In the genomic region with DNA sequence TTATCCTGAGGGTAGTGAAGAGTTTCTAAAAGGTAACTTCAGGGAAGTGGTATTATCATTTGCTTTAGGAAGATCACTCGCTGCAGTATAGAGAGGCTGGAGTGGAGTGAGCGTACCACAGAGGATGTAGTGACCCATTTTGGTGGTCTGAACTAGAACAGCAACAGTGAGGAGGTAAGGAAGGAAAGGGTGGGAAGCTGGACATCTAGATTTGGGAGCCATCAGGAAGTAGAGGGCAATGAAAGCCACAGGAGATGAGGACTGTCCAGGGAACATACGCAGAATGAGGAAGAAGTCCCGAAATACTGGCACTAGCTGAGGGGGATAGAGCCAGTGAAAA, we compare ENCODE assay signal across 12 cellular contexts.
DNase-seq lines count a peak whose midpoint lies in the region; ATAC-seq, FAIRE-seq and TF ChIP-seq lines count a peak whose summit lies in the region.
"Had no signal": no experiment of that assay in that cellular context is flagged by ENCODE, and none has a peak within 500 bp of the region (broad histone marks: within the 10 kb centered on the region; RNA-seq: fewer than 3 reads in every experiment).

No MANE protein-coding gene starts in this region.

- TF ChIP-seq CTCF in mammary epithelial cell (conservative IDR thresholded peaks at IDR 0.05 in 1 of 2, IDR thresholded peaks at IDR 0.05 in 1 of 2; ENCODE audit: extremely low read depth in 1 of 2, insufficient read depth in 1 of 2, low read depth in 1 of 2, low read length in 2 of 2) (no peak), breast epithelium (IDR thresholded peaks at IDR 0.05) (no peak), GM12878 (IDR thresholded peaks at IDR 0.05 in 2 of 3, conservative IDR thresholded peaks at IDR 0.05 in 1 of 3; ENCODE audit: control insufficient read depth in 2 of 3, extremely low read depth in 1 of 3, insufficient read depth in 1 of 3, low read depth in 3 of 3, low read length in 3 of 3) (no peak), gastrocnemius medialis (IDR thresholded peaks at IDR 0.05 in 4 of 5, conservative IDR thresholded peaks at IDR 0.05 in 1 of 5) (no peak), coronary artery (IDR thresholded peaks at IDR 0.05) (no peak)

- TSS peak; percentile 82 for BruUV-seq in mammary epithelial cell (replicated peaks; lab: Mats Ljungman, UMichigan)
- no TSS peak for BruUV-seq in GM12878 (replicated peaks; lab: Mats Ljungman, UMichigan)

- no peak overlapping the region for H3K27ac Mint-ChIP-seq in activated CD4-positive, alpha-beta memory T cell treated with anti-CD3 and anti-CD28 coated beads, Interleukin-2, amount 10 ng/mL, durations not matched to agents 7 days and 5 days
- H3K27ac Mint-ChIP-seq: B cell; CD4-positive, CD25-positive, alpha-beta regulatory T cell; H9 had no signal

- RAD21 ChIA-PET in GM12878 (lab: Charles Lee; ENCODE audit: unreplicated experiment) = interaction anchor here (1.0 to 5.1 kb wide), 6 partner anchors 114 to 187 kb away, joined by 3 to 33 read pairs (median 6); a partner anchor contains a TSS

- no peak overlapping the region for H2AFZ ChIP-seq in mammary epithelial cell (ENCODE audit: low read depth, low read length)
- H2AFZ ChIP-seq in GM12878 (ENCODE audit: control insufficient read depth, low read depth, low read length) = no peak overlapping the region

- peaks cover 2% of the 10 kb centered on the region for H3K36me3 ChIP-seq in mammary epithelial cell (ENCODE audit: insufficient read depth, low read length)
- no peaks in the 10 kb centered on the region for H3K36me3 ChIP-seq in breast epithelium
- peaks cover 7 to 9% of the 10 kb centered on the region in 2 experiments for H3K36me3 ChIP-seq in GM12878 (ENCODE audit: control insufficient read depth in 2 of 2, insufficient read depth in 2 of 2, low read length in 1 of 2)
- peaks cover 0 to 34% of the 10 kb centered on the region in 2 donors for H3K36me3 ChIP-seq in gastrocnemius medialis

- in situ Hi-C loops in mammary epithelial cell (cut with MboI; ENCODE audit: low sequenced_read_pairs in 2 of 2) (loop anchor here (5.0 kb wide), 1 partner anchor 140 kb away; a partner anchor contains a TSS), GM12878 (cut with MboI) (loop anchor here (5.0 kb wide), 2 partner anchors 140 to 190 kb away; a partner anchor contains a TSS), gastrocnemius medialis (cut with MboI; ENCODE audit: low sequenced_read_pairs in 4 of 4) (loop anchor here (5.0 to 10.0 kb wide), 3 partner anchors 140 to 187 kb away; a partner anchor contains a TSS)

- SMC1A ChIA-PET in GM12878 (lab: Charles Lee; ENCODE audit: uncharacterized antibody, unreplicated experiment) = interaction anchor here (0.9 to 8.0 kb wide), 8 partner anchors 16 to 187 kb away, joined by 3 to 52 read pairs (median 6); a partner anchor contains a TSS

- no peak overlapping the region for H3K9ac ChIP-seq in mammary epithelial cell (ENCODE audit: insufficient read depth, low read length)
- H3K9ac ChIP-seq in GM12878 (ENCODE audit: control insufficient read depth, insufficient read depth, low read length) = no peak overlapping the region
- H3K9ac ChIP-seq: SK-N-SH had no signal

- H3K79me2 ChIP-seq in mammary epithelial cell (ENCODE audit: insufficient read depth, low read length) (no peaks in the 10 kb centered on the region), GM12878 (ENCODE audit: control insufficient read depth, insufficient read depth, low read length) (no peaks in the 10 kb centered on the region)

- H3K27me3 Mint-ChIP-seq in activated CD4-positive, alpha-beta memory T cell treated with anti-CD3 and anti-CD28 coated beads, Interleukin-2, amount 10 ng/mL, durations not matched to agents 7 days and 5 days = no peaks in the 10 kb centered on the region
- H3K27me3 Mint-ChIP-seq: B cell; CD4-positive, CD25-positive, alpha-beta regulatory T cell had no signal

- H3K4me3 Mint-ChIP-seq in activated CD4-positive, alpha-beta memory T cell treated with anti-CD3 and anti-CD28 coated beads, Interleukin-2, amount 10 ng/mL, durations not matched to agents 7 days and 5 days = no peak overlapping the region
- H3K4me3 Mint-ChIP-seq: B cell; CD4-positive, CD25-positive, alpha-beta regulatory T cell; H9 had no signal

- TF ChIP-seq EP300 in GM12878 (IDR thresholded peaks at IDR 0.05; ENCODE audit: borderline replicate concordance in 1 of 2, control insufficient read depth in 1 of 2, low read depth in 2 of 2, low read length in 2 of 2) = no peak

- H3K36me3 Mint-ChIP-seq in activated CD4-positive, alpha-beta memory T cell treated with anti-CD3 and anti-CD28 coated beads, Interleukin-2, amount 10 ng/mL, durations not matched to agents 7 days and 5 days (ENCODE audit: low read depth) = no peaks in the 10 kb centered on the region
- H3K36me3 Mint-ChIP-seq: CD4-positive, CD25-positive, alpha-beta regulatory T cell had no signal

- H3K9me3 ChIP-seq in mammary epithelial cell (replicated peaks; ENCODE audit: insufficient read depth, low read length) (no peaks in the 10 kb centered on the region), breast epithelium (no peaks in the 10 kb centered on the region), GM12878 (replicated peaks; ENCODE audit: control insufficient read depth, insufficient read depth, low read length) (no peaks in the 10 kb centered on the region), gastrocnemius medialis (no peaks in the 10 kb centered on the region)
- H3K9me3 ChIP-seq: SK-N-SH had no signal

- DNase-seq in mammary epithelial cell (no peak), breast epithelium (ENCODE audit: low spot score in 2 of 2) (no peak), HEK293T (ENCODE audit: extremely low spot score) (no peak), GM12878 (ENCODE audit: low read depth, low spot score) (no peak), gastrocnemius medialis (no peak), coronary artery (ENCODE audit: low spot score) (no peak)
- no peak for DNase-seq in activated CD4-positive, alpha-beta memory T cell treated with anti-CD3 and anti-CD28 coated beads, Interleukin-2, amount 10 ng/mL, durations not matched to agents 7 days and 5 days

- WGBS in mammary epithelial cell (ENCODE audit: low coverage, missing lambda C conversion rate) = 74% methylated on average over 4 of the region's 4 CpGs
- 89% methylated on average over 4 of the region's 4 CpGs for WGBS in GM12878 (ENCODE audit: insufficient coverage, insufficient replicate concordance, low lambda C conversion rate, missing lambda C conversion rate)

- intact Hi-C loops in mammary epithelial cell (cut with micrococcal nuclease) = loop anchor here (1.0 to 2.0 kb wide), 4 partner anchors 95 to 311 kb away; a partner anchor contains a TSS
- intact Hi-C loops in breast epithelium (cut with DNase I; ENCODE audit: low total_unique reads) = loop anchor here (5.0 to 10.0 kb wide), 2 partner anchors 140 to 283 kb away; a partner anchor contains a TSS
- intact Hi-C loops in GM12878 (cut with micrococcal nuclease; ENCODE audit: unreplicated experiment) = loop anchor here (1.0 kb wide), 5 partner anchors 95 to 311 kb away; a partner anchor contains a TSS
- intact Hi-C loops in gastrocnemius medialis (cut with DNase I; ENCODE audit: low total_unique reads) = loop anchor here (1.0 to 5.0 kb wide), 3 partner anchors 95 to 186 kb away; a partner anchor contains a TSS

- TF ChIP-seq RAD21 in GM12878 (IDR thresholded peaks at IDR 0.05; ENCODE audit: insufficient read depth, low read depth, low read length) = no peak

- ATAC-seq in GM12878 (no peak), gastrocnemius medialis (no peak), HG03108 (IDR thresholded peaks at IDR 0.05; ENCODE audit: unreplicated experiment) (no peak)

- TF ChIP-seq POLR2A in breast epithelium (IDR thresholded peaks at IDR 0.05) (no peak), GM12878 (IDR thresholded peaks at IDR 0.05; ENCODE audit: low read depth, low read length) (0 out of 2 replicates have a peak, but pooled peaks have one; percentile 5), gastrocnemius medialis (IDR thresholded peaks at IDR 0.05) (no peak)

- H3K4me1 ChIP-seq in mammary epithelial cell (ENCODE audit: insufficient read depth, low read length) (peaks cover 8% of the 10 kb centered on the region), breast epithelium (no peaks in the 10 kb centered on the region), GM12878 (ENCODE audit: control insufficient read depth, insufficient read depth, low read length) (peaks cover 17% of the 10 kb centered on the region), gastrocnemius medialis (peaks cover 43 to 57% of the 10 kb centered on the region in 2 donors)

- H3K4me3 ChIP-seq in mammary epithelial cell (replicated peaks in 1 of 3; ENCODE audit: insufficient read depth in 1 of 3, low read depth in 2 of 3, low read length in 3 of 3) (no peak overlapping the region), breast epithelium (no peak overlapping the region), GM12878 (no peak overlapping the region), gastrocnemius medialis (no peak overlapping the region), coronary artery (no peak overlapping the region)

- POLR2A ChIA-PET in HEK293T (lab: Yijun Ruan, JAX) = no interaction called here
- POLR2A ChIA-PET in GM12878 (lab: Charles Lee) = interaction anchor here (0.5 kb wide), 1 partner anchor 88 kb away, joined by 4 read pairs; no protein-coding TSS in a partner anchor
- POLR2A ChIA-PET in activated CD4-positive, alpha-beta memory T cell treated with anti-CD3 and anti-CD28 coated beads, Interleukin-2, amount 10 ng/mL, durations not matched to agents 7 days and 5 days (lab: Charles Lee) = interaction anchor here (0.7 kb wide), 1 partner anchor 129 kb away, joined by 3 read pairs; no protein-coding TSS in a partner anchor

- H3K27ac ChIP-seq in mammary epithelial cell (ENCODE audit: insufficient read depth, low read depth, low read length) (no peak overlapping the region), breast epithelium (peak overlapping the region in 1 of 2 donors; percentile 34), GM12878 (ENCODE audit: control insufficient read depth, insufficient read depth) (no peak overlapping the region), gastrocnemius medialis (peak overlapping the region; percentile 62 to 79 (median 74)), coronary artery (no peak overlapping the region)

- FAIRE-seq in GM12878 (lab: Jason Lieb, UNC) = no peak

- H3K9me3 Mint-ChIP-seq in activated CD4-positive, alpha-beta memory T cell treated with anti-CD3 and anti-CD28 coated beads, Interleukin-2, amount 10 ng/mL, durations not matched to agents 7 days and 5 days = no peaks in the 10 kb centered on the region
- H3K9me3 Mint-ChIP-seq: CD4-positive, CD25-positive, alpha-beta regulatory T cell; H9 had no signal

- no peaks in the 10 kb centered on the region for H3K4me1 Mint-ChIP-seq in activated CD4-positive, alpha-beta memory T cell treated with anti-CD3 and anti-CD28 coated beads, Interleukin-2, amount 10 ng/mL, durations not matched to agents 7 days and 5 days
- H3K4me1 Mint-ChIP-seq: CD4-positive, CD25-positive, alpha-beta regulatory T cell had no signal

- dilution Hi-C loops in mammary epithelial cell (cut with HindIII; ENCODE audit: low sequenced_read_pairs) = loop anchor here (10.0 kb wide), 1 partner anchor 127 kb away; no protein-coding TSS in a partner anchor

- H3K27me3 ChIP-seq in mammary epithelial cell (ENCODE audit: insufficient read depth, low read length) = no peaks in the 10 kb centered on the region
- H3K27me3 ChIP-seq in breast epithelium = no peaks in the 10 kb centered on the region
- H3K27me3 ChIP-seq in GM12878 (replicated peaks in 1 of 2; ENCODE audit: control insufficient read depth in 2 of 2, insufficient read depth in 2 of 2, low read length in 1 of 2) = no peaks in the 10 kb centered on the region
- H3K27me3 ChIP-seq in gastrocnemius medialis = no peaks in the 10 kb centered on the region

- CTCF ChIA-PET in mammary epithelial cell (lab: Charles Lee; ENCODE audit: low non-redundant PET) (no interaction called here), HEK293T (lab: Yijun Ruan, JAX) (interaction anchor here (1.7 kb wide), 1 partner anchor 208 kb away, joined by 5 read pairs; no protein-coding TSS in a partner anchor), GM12878 (lab: Yijun Ruan, JAX) (interaction anchor here (0.9 to 13.2 kb wide), 10 partner anchors 8 to 183 kb away, joined by 3 to 293 read pairs (median 4); a partner anchor contains a TSS)
- CTCF ChIA-PET in activated CD4-positive, alpha-beta memory T cell treated with anti-CD3 and anti-CD28 coated beads, Interleukin-2, amount 10 ng/mL, durations not matched to agents 7 days and 5 days (lab: Charles Lee) = interaction anchor here (1.4 to 3.8 kb wide), 2 partner anchors 144 to 187 kb away, joined by 7 to 15 read pairs; no protein-coding TSS in a partner anchor

- H3K4me2 ChIP-seq in mammary epithelial cell (ENCODE audit: insufficient read depth, low read depth, low read length) (no peak overlapping the region), GM12878 (ENCODE audit: control insufficient read depth, insufficient read depth) (no peak overlapping the region)
- H3K4me2 ChIP-seq: SK-N-SH had no signal

- H4K20me1 ChIP-seq in mammary epithelial cell (ENCODE audit: insufficient read depth, low read length) = no peaks in the 10 kb centered on the region
- no peaks in the 10 kb centered on the region for H4K20me1 ChIP-seq in GM12878 (ENCODE audit: control insufficient read depth, insufficient read depth)

Comparison
In these comparisons a context has a peak if more than half of its experiments do, and no peak if none do; other contexts are left out.
1. H3K27ac ChIP-seq: peak in gastrocnemius medialis (4 of 4); none in mammary epithelial cell (single experiment), GM12878 (single experiment) and coronary artery (0 of 2).